In genomic region chr22:44181912-44182590, GRCh38 we compare ENCODE assay signal across 10 cellular contexts. TPM values are rescaled to one million over a fixed set of nuclear protein-coding genes. Genes with fewer than 3 reads are reported as not detected.
DNase-seq lines count a peak whose midpoint lies in the region; ATAC-seq and TF ChIP-seq lines count a peak whose summit lies in the region.
"Had no signal": no experiment of that assay in that cellular context is flagged by ENCODE, and none has a peak within 500 bp of the region (broad histone marks: within the 10 kb centered on the region; RNA-seq: fewer than 3 reads in every experiment).

No MANE protein-coding gene starts in this region.

- peak overlapping the region; percentile 98 for H3K27ac Mint-ChIP-seq in activated CD8-positive, alpha-beta T cell treated with anti-CD3 and anti-CD28 coated beads for 36 hours
- peak overlapping the region; percentile 96 to 97 for H3K27ac Mint-ChIP-seq in stimulated activated naive CD8-positive, alpha-beta T cell treated with anti-CD3 and anti-CD28 coated beads, Interleukin-15, amount 100 ng/mL, for 72 hours

- H3K14ac ChIP-seq in trophoblast cell (ENCODE audit: low read length), result no peak overlapping the region

- no peaks in the 10 kb centered on the region for H3K27me3 ChIP-seq in trophoblast cell (ENCODE audit: insufficient read depth, low read length)

- peak; percentile 54 for DNase-seq in activated CD8-positive, alpha-beta T cell treated with anti-CD3 and anti-CD28 coated beads for 36 hours
- DNase-seq in left ventricle myocardium superior (no peak), NCI-H510A treated with DMSO at 0.1 percent for 48 hours (lab: John Stamatoyannopoulos, UW) (no peak), NCI-H2029 (lab: John Stamatoyannopoulos, UW) (no peak), trophoblast cell (no peak), kidney tubule cell (ENCODE audit: low spot score) (no peak)
- peak; percentile 25 to 58 for DNase-seq in stimulated activated naive CD8-positive, alpha-beta T cell treated with anti-CD3 and anti-CD28 coated beads, Interleukin-15, amount 100 ng/mL, for 72 hours

- H3K4me3 ChIP-seq in trophoblast cell (ENCODE audit: low read depth, low read length), result no peak overlapping the region
- H3K4me3 ChIP-seq: smooth muscle cell had no signal

- peaks cover 22% of the 10 kb centered on the region for H3K36me3 Mint-ChIP-seq in activated CD8-positive, alpha-beta T cell treated with anti-CD3 and anti-CD28 coated beads for 36 hours (ENCODE audit: low read depth)

- no peaks in the 10 kb centered on the region for H3K79me1 ChIP-seq in trophoblast cell (ENCODE audit: low read length)

- no peak overlapping the region for H3K23ac ChIP-seq in trophoblast cell (ENCODE audit: low read length)

- ATAC-seq in HG02642 (IDR thresholded peaks at IDR 0.05; ENCODE audit: poor library complexity, unreplicated experiment) (peak; percentile 25), left ventricle myocardium superior (peak; percentile 23)
- ATAC-seq in activated CD8-positive, alpha-beta T cell treated with anti-CD3 and anti-CD28 coated beads for 36 hours, result peak; percentile 23
- peak; percentile 51 for ATAC-seq in stimulated activated naive CD8-positive, alpha-beta T cell treated with anti-CD3 and anti-CD28 coated beads, Interleukin-15, amount 100 ng/mL, for 72 hours

- no peak overlapping the region for H2AK5ac ChIP-seq in trophoblast cell (ENCODE audit: low read length)

- H3K4me3 Mint-ChIP-seq in activated CD8-positive, alpha-beta T cell treated with anti-CD3 and anti-CD28 coated beads for 36 hours, result peak overlapping the region; percentile 94
- peak overlapping the region; percentile 95 to 96 for H3K4me3 Mint-ChIP-seq in stimulated activated naive CD8-positive, alpha-beta T cell treated with anti-CD3 and anti-CD28 coated beads, Interleukin-15, amount 100 ng/mL, for 72 hours

- intact Hi-C loops in activated CD8-positive, alpha-beta T cell treated with anti-CD3 and anti-CD28 coated beads for 36 hours (cut with micrococcal nuclease), result loop anchor here (10.0 kb wide), 1 partner anchor 143 kb away; no protein-coding TSS in a partner anchor
- intact Hi-C loops in left ventricle myocardium superior (cut with micrococcal nuclease), result no loop called here

- no peak overlapping the region for H2BK5ac ChIP-seq in trophoblast cell (ENCODE audit: low read depth, low read length, poor library complexity)

- no peak overlapping the region for H3K4me2 ChIP-seq in trophoblast cell (ENCODE audit: low read length)
- H3K4me2 ChIP-seq: smooth muscle cell had no signal

- H3K9me3 ChIP-seq in trophoblast cell (ENCODE audit: insufficient read depth, low read depth, low read length), result peaks cover 6% of the 10 kb centered on the region

- H3K27ac ChIP-seq in trophoblast cell (ENCODE audit: low read depth, low read length), result no peak overlapping the region

- no peak overlapping the region for H3K9ac ChIP-seq in trophoblast cell (ENCODE audit: low read length)

- no peak overlapping the region for H2BK120ac ChIP-seq in trophoblast cell (ENCODE audit: insufficient read depth, low read length, poor library complexity)

- H3K4ac ChIP-seq in trophoblast cell (ENCODE audit: low read depth, low read length), result no peak overlapping the region

- H3K27me3 Mint-ChIP-seq in activated CD8-positive, alpha-beta T cell treated with anti-CD3 and anti-CD28 coated beads for 36 hours, result no peaks in the 10 kb centered on the region
- no peaks in the 10 kb centered on the region for H3K27me3 Mint-ChIP-seq in stimulated activated naive CD8-positive, alpha-beta T cell treated with anti-CD3 and anti-CD28 coated beads, Interleukin-15, amount 100 ng/mL, for 72 hours

- CTCF ChIA-PET in activated CD8-positive, alpha-beta T cell treated with anti-CD3 and anti-CD28 coated beads for 36 hours (lab: Charles Lee), result interaction anchor here (1.2 to 2.8 kb wide), 5 partner anchors 11 to 503 kb away, joined by 4 to 13 read pairs (median 6); no protein-coding TSS in a partner anchor

- peaks cover 28% of the 10 kb centered on the region for H3K4me1 Mint-ChIP-seq in activated CD8-positive, alpha-beta T cell treated with anti-CD3 and anti-CD28 coated beads for 36 hours (ENCODE audit: low read depth)
- H3K4me1 Mint-ChIP-seq in stimulated activated naive CD8-positive, alpha-beta T cell treated with anti-CD3 and anti-CD28 coated beads, Interleukin-15, amount 100 ng/mL, for 72 hours, result peaks cover 38% of the 10 kb centered on the region

- TF ChIP-seq CTCF in activated CD8-positive, alpha-beta T cell treated with anti-CD3 and anti-CD28 coated beads for 36 hours (IDR thresholded peaks at IDR 0.05), result peak; percentile 11

- no peak overlapping the region for H2BK12ac ChIP-seq in trophoblast cell (ENCODE audit: low read length)

- no peaks in the 10 kb centered on the region for H3K9me3 Mint-ChIP-seq in activated CD8-positive, alpha-beta T cell treated with anti-CD3 and anti-CD28 coated beads for 36 hours
- no peaks in the 10 kb centered on the region for H3K9me3 Mint-ChIP-seq in stimulated activated naive CD8-positive, alpha-beta T cell treated with anti-CD3 and anti-CD28 coated beads, Interleukin-15, amount 100 ng/mL, for 72 hours

- H3K36me3 ChIP-seq in trophoblast cell (ENCODE audit: control insufficient read depth in 1 of 2, insufficient read depth in 2 of 2, low read length in 2 of 2), result no peaks in the 10 kb centered on the region

- H4K91ac ChIP-seq in trophoblast cell (ENCODE audit: low read depth, low read length), result no peak overlapping the region

- no peak overlapping the region for H3K18ac ChIP-seq in trophoblast cell (ENCODE audit: low read length)

- H4K8ac ChIP-seq in trophoblast cell (ENCODE audit: low read depth, low read length), result no peak overlapping the region

- POLR2A ChIA-PET in activated CD8-positive, alpha-beta T cell treated with anti-CD3 and anti-CD28 coated beads for 36 hours (lab: Charles Lee), result interaction anchor here (1.0 to 6.9 kb wide), 3 partner anchors 12 to 155 kb away, joined by 4 to 59 read pairs (median 4); no protein-coding TSS in a partner anchor

- H2AFZ ChIP-seq in trophoblast cell (ENCODE audit: insufficient read depth, low read length, poor library complexity), result no peak overlapping the region

- no peak overlapping the region for H4K12ac ChIP-seq in trophoblast cell (ENCODE audit: low read depth, low read length)

- no peaks in the 10 kb centered on the region for H3K79me2 ChIP-seq in trophoblast cell (ENCODE audit: control insufficient read depth, insufficient read depth, low read length, poor library complexity)

- WGBS in trophoblast cell (ENCODE audit: extremely low coverage, insufficient coverage, insufficient read length), result no CpG with 5 or more reads among the region's 17 CpGs

- H3K4me1 ChIP-seq in trophoblast cell (ENCODE audit: control insufficient read depth in 1 of 2, insufficient read depth in 2 of 2, low read length in 2 of 2), result no peaks in the 10 kb centered on the region

RNA-seq across cellular contexts. Expression of gene PARVG, which starts 1.3 kb away (rescaled TPM):
- 10 to 100 TPM; 76.5 to 76.9 TPM for total RNA-seq in activated CD8-positive, alpha-beta T cell treated with anti-CD3 and anti-CD28 coated beads for 36 hours
- 3.5 TPM for total RNA-seq in left ventricle myocardium superior
- polyA plus RNA-seq in trophoblast cell (2013), result 0.04 TPM in 1 of 2 replicates, not detected in the other
- total RNA-seq: HT-29 had no signal
- polyA plus RNA-seq: smooth muscle cell had no signal

Comparison
In these comparisons a context has a peak if more than half of its experiments do, and no peak if none do; other contexts are left out.
1. DNase-seq: peak in activated CD8-positive, alpha-beta T cell treated with anti-CD3 and anti-CD28 coated beads for 36 hours (single experiment) and stimulated activated naive CD8-positive, alpha-beta T cell treated with anti-CD3 and anti-CD28 coated beads, Interleukin-15, amount 100 ng/mL, for 72 hours (2 of 2); none in left ventricle myocardium superior (single experiment), NCI-H510A treated with DMSO at 0.1 percent for 48 hours (single experiment), NCI-H2029 (single experiment), trophoblast cell (0 of 2) and kidney tubule cell (single experiment).
2. RNA of gene PARVG, which starts 1.3 kb away (total RNA-seq): 76.5 to 76.9 TPM in activated CD8-positive, alpha-beta T cell treated with anti-CD3 and anti-CD28 coated beads for 36 hours; 3.5 TPM in left ventricle myocardium superior (single experiment); every median in the first group is over 10 times any median in the second.
3. Peak in every context shown above with its lines, with median percentiles within 50 percentile points of each other: ATAC-seq.